In the genomic region with DNA sequence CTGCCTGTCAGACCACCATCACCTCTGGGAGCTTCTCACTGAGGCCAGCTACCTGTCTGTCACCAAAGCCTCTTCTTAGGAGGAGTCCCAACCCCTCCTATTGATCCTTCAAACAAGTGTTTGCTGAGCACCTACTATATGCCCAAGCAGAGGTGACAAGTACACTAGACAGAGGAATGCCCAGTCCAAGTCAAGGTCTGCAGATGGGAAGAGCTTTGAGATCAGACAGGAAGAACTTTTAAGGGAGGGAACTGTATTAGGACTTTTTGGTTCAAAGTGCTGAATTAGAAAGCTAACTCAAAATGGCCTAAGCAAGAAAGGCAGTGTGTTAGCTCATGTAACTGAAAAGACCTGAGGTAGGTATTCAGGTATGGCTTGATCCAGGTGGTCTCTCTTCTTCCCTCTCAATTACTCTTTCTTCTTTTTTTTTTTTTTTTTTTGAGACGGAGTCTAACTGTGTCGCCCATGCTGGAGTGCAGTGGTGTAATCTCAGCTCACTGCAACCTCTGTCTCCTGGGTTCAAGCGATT, we compare ENCODE assay signal across 1 cellular context.
A peak's percentile ranks its signal among the peaks of the same experiment; 100 is the strongest.
TF ChIP-seq lines count a peak whose summit lies in the region.

No MANE protein-coding gene starts in this region.

TF ChIP-seq in HepG2, 621 proteins besides CTCF, POLR2A, EP300 and RAD21:
- TF ChIP-seq ZNF329 (CRISPR knock-in tag; IDR thresholded peaks at IDR 0.05; ENCODE audit: low read depth) (peak; percentile 98), ZNF709 (CRISPR knock-in tag; IDR thresholded peaks at IDR 0.05) (0 out of 2 replicates have a peak, but pooled peaks have one; percentile 14), FOXO4 (CRISPR knock-in tag; conservative IDR thresholded peaks at IDR 0.05) (no peak), ZMYM3 (CRISPR knock-in tag; IDR thresholded peaks at IDR 0.05) (peak; percentile 56; the same call in 1 of the 2 replicates)
